1 cellular context compared by ENCODE assay signal in the genomic region with DNA sequence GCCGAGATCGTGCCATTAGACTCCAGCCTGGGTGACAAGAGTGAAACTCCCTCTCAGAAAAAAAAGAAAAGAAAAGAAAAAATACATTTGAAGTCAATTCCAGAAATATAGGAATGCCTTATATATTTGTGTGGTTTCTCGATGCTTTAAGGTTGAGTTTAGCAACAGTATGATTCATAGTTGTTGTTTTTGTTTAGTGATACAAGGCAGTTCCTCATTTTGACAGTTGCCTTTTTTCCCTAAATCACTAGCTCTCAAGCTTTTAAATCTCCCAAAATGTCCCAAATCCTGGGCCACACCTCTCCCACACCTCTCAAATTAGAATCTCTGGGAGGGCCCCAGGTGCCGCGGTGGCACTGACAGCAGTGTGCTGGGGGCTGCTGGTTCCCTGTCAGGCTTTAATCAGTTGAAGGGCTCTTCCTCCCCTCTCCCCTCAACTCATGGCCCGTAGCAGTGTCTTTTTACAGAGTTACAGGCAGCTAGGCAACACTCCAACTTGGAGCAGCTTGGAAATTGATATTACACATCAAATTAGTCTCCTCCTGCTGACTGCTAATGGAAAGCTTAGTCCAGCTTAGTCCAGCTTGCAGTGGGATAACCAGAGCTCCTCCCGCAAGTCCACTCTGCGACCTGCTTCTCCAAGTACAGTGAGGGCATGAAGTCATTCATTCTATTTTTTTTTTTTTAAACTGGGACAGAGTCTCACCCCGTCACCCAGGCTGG.
TF ChIP-seq lines count a peak whose summit lies in the region.

No MANE protein-coding gene starts in this region.

TF ChIP-seq in GM12878, 131 proteins besides CTCF, POLR2A, EP300 and RAD21:
- TF ChIP-seq YY1 (IDR thresholded peaks at IDR 0.05; ENCODE audit: low read depth, low read length) (no peak), SPI1 (IDR thresholded peaks at IDR 0.05; ENCODE audit: borderline replicate concordance, insufficient read depth, low read depth, low read length) (peak; percentile 66)
